13 cellular contexts compared by ENCODE assay signal in genomic region chr4:136036744-136037143, GRCh38.
DNase-seq lines count a peak whose midpoint lies in the region; ATAC-seq and TF ChIP-seq lines count a peak whose summit lies in the region.
"Had no signal": no experiment of that assay in that cellular context is flagged by ENCODE, and none has a peak within 500 bp of the region (broad histone marks: within the 10 kb centered on the region; RNA-seq: fewer than 3 reads in every experiment).

No MANE protein-coding gene starts in this region.

- no peak for ATAC-seq in GM18517 (IDR thresholded peaks at IDR 0.05; ENCODE audit: unreplicated experiment)
- ATAC-seq: T-cell had no signal

- H3K36me3 Mint-ChIP-seq in type B pancreatic cell, result no peaks in the 10 kb centered on the region
- H3K36me3 Mint-ChIP-seq: T-cell had no signal

- H3K9me3 Mint-ChIP-seq in type B pancreatic cell, result no peaks in the 10 kb centered on the region

- no peak overlapping the region for H3K4me3 Mint-ChIP-seq in type B pancreatic cell
- H3K4me3 Mint-ChIP-seq: T-cell had no signal

- no peaks in the 10 kb centered on the region for H3K27me3 Mint-ChIP-seq in type B pancreatic cell
- H3K27me3 Mint-ChIP-seq: T-cell had no signal

- peak; percentile 1 for DNase-seq in HS-27A (ENCODE audit: low read depth)
- peak; percentile 33 for DNase-seq in RKO (ENCODE audit: low spot score)
- DNase-seq in epidermal melanocyte (ENCODE audit: insufficient read length, low spot score), result peak; percentile 11
- peak; percentile 89 for DNase-seq in skeletal muscle cell (ENCODE audit: low read depth)
- no peak for DNase-seq in type B pancreatic cell (ENCODE audit: extremely low spot score, unreplicated experiment)
- no peak for DNase-seq in NCI-H524 (lab: John Stamatoyannopoulos, UW)
- DNase-seq: activated gamma-delta T cell; Calu3; NCI-H1105 treated with DMSO at 0.1 percent for 48 hours; NCI-H82; stimulated activated naive CD4-positive, alpha-beta T cell; T-cell had no signal

- no peak for TF ChIP-seq CTCF in type B pancreatic cell (conservative IDR thresholded peaks at IDR 0.05)

- H3K27ac Mint-ChIP-seq in type B pancreatic cell, result no peak overlapping the region
- H3K27ac Mint-ChIP-seq: T-cell had no signal

- H3K4me1 Mint-ChIP-seq in type B pancreatic cell (ENCODE audit: unreplicated experiment), result no peaks in the 10 kb centered on the region
- H3K4me1 Mint-ChIP-seq: T-cell had no signal

- no peak overlapping the region for H3K4me3 ChIP-seq in skeletal muscle cell (ENCODE audit: low read depth, low read length)

Comparison
In these comparisons a context has a peak if more than half of its experiments do, and no peak if none do; other contexts are left out.
1. DNase-seq: peak in HS-27A (single experiment), RKO (single experiment), epidermal melanocyte (single experiment) and skeletal muscle cell (single experiment); none in type B pancreatic cell (single experiment) and NCI-H524 (0 of 2).